Comparison of ENCODE assay signal across 17 cellular contexts in genomic region chr12:4159851-4160250, GRCh38.
"Had no signal": no experiment of that assay in that cellular context is flagged by ENCODE, and none has a peak within 500 bp of the region (broad histone marks: within the 10 kb centered on the region; RNA-seq: fewer than 3 reads in every experiment).

No MANE protein-coding gene starts in this region.

- FAIRE-seq: bronchial epithelial cell, frontal cortex, kidney had no signal

- H3K4me1 ChIP-seq: uterus had no signal

- H3K27ac ChIP-seq: left ventricle myocardium inferior, spleen, tibial artery, uterus had no signal

- H3K36me3 ChIP-seq: left ventricle myocardium inferior, spleen, tibial artery, uterus had no signal

- H3K9me3 ChIP-seq: left ventricle myocardium inferior, spleen, tibial artery, uterus had no signal

- DNase-seq: activated B cell treated with CpG ODN at 0.5 μM for 24 hours; activated CD4-positive, alpha-beta T cell treated with anti-CD3 and anti-CD28 coated beads, Interleukin-2, amount 50 U/mL, for 1 hour; activated naive CD4-positive, alpha-beta T cell; cerebellar nuclear complex; cortex of kidney; kidney; left ventricle myocardium inferior; retina; spleen; stimulated activated CD4-positive, alpha-beta T cell treated with anti-CD3 and anti-CD28 coated beads, Interleukin-4, amount 100 ng/mL, for 4 hours; stimulated activated naive CD4-positive, alpha-beta T cell; substantia nigra; tibial artery; uterus had no signal

- H3K27me3 ChIP-seq: spleen, uterus had no signal

- H3K27me3 Mint-ChIP-seq: activated B cell treated with CpG ODN at 0.5 μM for 24 hours had no signal

- H3K4me3 Mint-ChIP-seq: activated B cell treated with CpG ODN at 0.5 μM for 24 hours, neural crest cell had no signal

- H3K4me3 ChIP-seq: left ventricle myocardium inferior, spleen, tibial artery, uterus had no signal

- H3K9me3 Mint-ChIP-seq: activated B cell treated with CpG ODN at 0.5 μM for 24 hours, neural crest cell had no signal

- H3K27ac Mint-ChIP-seq: activated B cell treated with CpG ODN at 0.5 μM for 24 hours had no signal
